ENCODE assay signal across 1 cellular context in genomic region chr1:42722403-42722802, GRCh38. TPM values are rescaled to one million over a fixed set of nuclear protein-coding genes. Genes with fewer than 3 reads are reported as not detected.
"Had no signal": no experiment of that assay in that cellular context is flagged by ENCODE, and none has a peak within 500 bp of the region (broad histone marks: within the 10 kb centered on the region; RNA-seq: fewer than 3 reads in every experiment).

No MANE protein-coding gene starts in this region.

RNA-seq across cellular contexts. Expression of gene CLDN19, which starts 17.6 kb away (rescaled TPM):
- total RNA-seq: GM12878 had no signal
